Comparison of ENCODE assay signal across 1 cellular context in the genomic region with DNA sequence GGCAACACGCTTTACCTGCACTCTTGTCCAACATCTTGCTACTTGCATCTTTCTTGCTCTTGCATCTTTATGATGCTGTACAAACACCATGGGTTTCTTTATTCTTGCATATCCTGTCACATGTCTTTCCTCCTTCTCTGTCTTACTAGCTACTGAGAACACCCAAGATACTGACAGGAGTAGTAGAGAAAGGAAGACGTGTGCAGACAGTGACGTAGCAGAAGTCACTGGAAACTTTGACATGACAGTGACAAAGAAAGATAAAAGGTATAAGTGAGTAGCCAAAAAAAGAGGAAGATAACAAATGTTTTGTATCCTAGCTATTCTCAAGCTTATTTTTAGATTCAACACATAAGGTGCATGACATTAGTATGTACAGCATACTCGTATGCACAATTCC.
A peak's percentile ranks its signal among the peaks of the same experiment; 100 is the strongest.
TF ChIP-seq lines count a peak whose summit lies in the region.

No MANE protein-coding gene starts in this region.

TF ChIP-seq in K562, 482 proteins besides CTCF, POLR2A, EP300 and RAD21 (continued from another document):
- TF ChIP-seq PBX2 (CRISPR knock-in tag; IDR thresholded peaks at IDR 0.05; ENCODE audit: low read depth) (no peak), PBX2 (tag; conservative IDR thresholded peaks at IDR 0.05; ENCODE audit: low read depth) (0 out of 2 replicates have a peak, but pooled peaks have one; percentile 12), MEIS2 (IDR thresholded peaks at IDR 0.05; ENCODE audit: partially characterized antibody) (peak; percentile 50), NFIX (CRISPR knock-in tag; IDR thresholded peaks at IDR 0.05; ENCODE audit: low read depth) (no peak), MCM2 (IDR thresholded peaks at IDR 0.05; ENCODE audit: low read depth) (no peak), USF2 (CRISPR knock-in tag; IDR thresholded peaks at IDR 0.05) (no peak)
TF ChIP-seq in K562: peak in this region for 3.
